In the genomic region with DNA sequence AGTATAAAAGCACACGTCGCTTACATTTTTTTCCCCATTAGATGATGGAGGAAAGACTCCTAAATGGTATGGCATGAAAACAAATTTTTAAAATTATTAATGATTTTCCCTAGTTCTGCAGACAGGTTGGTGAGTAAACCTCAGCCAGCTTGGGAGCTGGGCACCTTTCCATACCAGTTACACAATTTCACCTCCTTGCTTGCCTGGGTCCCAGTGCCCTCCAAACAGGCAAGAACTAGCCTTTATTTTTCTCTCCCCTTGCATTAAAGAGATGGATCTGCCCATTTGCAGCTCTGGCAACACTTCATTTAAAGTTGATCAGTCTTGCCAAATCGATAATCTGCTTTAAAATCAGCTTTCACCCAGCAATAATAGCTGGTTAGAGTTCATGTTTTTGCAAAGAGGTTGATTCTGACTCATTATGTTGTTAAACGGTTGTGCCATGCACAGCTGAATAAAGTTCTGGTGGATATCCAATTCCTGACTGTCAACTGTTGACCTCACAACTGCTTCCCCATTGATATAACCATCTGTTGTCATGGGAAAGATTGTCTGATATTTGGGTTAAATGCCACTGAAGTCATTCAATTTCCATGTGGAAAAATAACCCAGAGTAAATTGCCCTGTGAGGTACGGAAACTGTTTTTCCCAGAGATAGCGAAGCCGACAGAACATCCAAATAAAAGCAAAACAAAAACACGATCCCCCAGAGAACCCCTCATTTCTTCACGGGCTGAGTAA, we compare ENCODE assay signal across 8 cellular contexts. TPM values are rescaled to one million over a fixed set of nuclear protein-coding genes. Genes with fewer than 3 reads are reported as not detected.
DNase-seq lines count a peak whose midpoint lies in the region; TF ChIP-seq lines count a peak whose summit lies in the region.

No MANE protein-coding gene starts in this region.

- no peak overlapping the region for H3K27ac ChIP-seq in KMS-11
- H3K27ac ChIP-seq in adrenal gland = peak overlapping the region in 4 of 5 donors; percentile 24 to 94 (median 76)
- H3K27ac ChIP-seq in hepatocyte = peak overlapping the region; percentile 8

- TF ChIP-seq CTCF in KMS-11 (conservative IDR thresholded peaks at IDR 0.05; ENCODE audit: low read depth, low read length) = no peak
- TF ChIP-seq CTCF in adrenal gland (IDR thresholded peaks at IDR 0.05) = no peak
- TF ChIP-seq CTCF in hepatocyte (IDR thresholded peaks at IDR 0.05; ENCODE audit: poor library complexity) = no peak

- H3K9me3 ChIP-seq in adrenal gland (replicated peaks in 1 of 3) (no peaks in the 10 kb centered on the region), hepatocyte (ENCODE audit: low read depth) (no peaks in the 10 kb centered on the region)

- no peaks in the 10 kb centered on the region for H4K20me1 ChIP-seq in KMS-11 (ENCODE audit: insufficient read depth)
- H4K20me1 ChIP-seq in hepatocyte (ENCODE audit: insufficient read depth, poor library complexity, severe bottlenecking) = no peaks in the 10 kb centered on the region

- H3K4me2 ChIP-seq in KMS-11 = peak overlapping the region; percentile 38; the same call in 1 of the 2 replicates
- peak overlapping the region; percentile 98 for H3K4me2 ChIP-seq in hepatocyte

- WGBS in adrenal gland, 4 donors = 12 to 18% (median 14%) methylated on average over 9 of the region's 9 CpGs
- 29% methylated on average over 9 of the region's 9 CpGs for WGBS in hepatocyte (ENCODE audit: low lambda C conversion rate, missing lambda C conversion rate)

- DNase-seq in DMS 273 (lab: John Stamatoyannopoulos, UW; ENCODE audit: unreplicated experiment) (peak; percentile 81), adrenal gland (peak; percentile 53 to 76 (median 74)), hepatocyte (ENCODE audit: low spot score) (peak; percentile 24), skeletal muscle cell (ENCODE audit: low read depth) (peak; percentile 76), GM19238 (ENCODE audit: insufficient read length, low spot score) (no peak), NCI-H1436 (lab: John Stamatoyannopoulos, UW) (no peak), activated gamma-delta T cell (lab: John Stamatoyannopoulos, UW) (no peak)

- no peaks in the 10 kb centered on the region for H3K27me3 ChIP-seq in KMS-11 (ENCODE audit: insufficient read depth, low read depth)
- H3K27me3 ChIP-seq in adrenal gland = no peaks in the 10 kb centered on the region
- H3K27me3 ChIP-seq in hepatocyte = no peaks in the 10 kb centered on the region

- H2AFZ ChIP-seq in KMS-11 (ENCODE audit: low read depth) = no peak overlapping the region
- no peak overlapping the region for H2AFZ ChIP-seq in hepatocyte

- H3K4me1 ChIP-seq in KMS-11 (ENCODE audit: low read depth, poor library complexity, severe bottlenecking) (peaks cover 21% of the 10 kb centered on the region), adrenal gland (replicated peaks in 1 of 2) (peaks cover 15 to 24% of the 10 kb centered on the region in 2 donors), hepatocyte (ENCODE audit: insufficient read depth) (peaks cover 8% of the 10 kb centered on the region)

- intact Hi-C loops in adrenal gland (cut with DNase I) = no loop called here

- H3K9me2 ChIP-seq in hepatocyte (replicated peaks; ENCODE audit: insufficient read depth) = no peaks in the 10 kb centered on the region

- no peak overlapping the region for H3K9ac ChIP-seq in KMS-11

- H3K4me3 ChIP-seq in KMS-11 (IDR thresholded peaks at IDR 0.05; ENCODE audit: insufficient read depth, low read depth, low read length) (no peak overlapping the region), adrenal gland (peak overlapping the region in 3 of 4 donors; percentile 16 to 84 (median 36)), hepatocyte (peak overlapping the region; percentile 23), skeletal muscle cell (ENCODE audit: low read depth, low read length) (peak overlapping the region; percentile 55)

- TF ChIP-seq POLR2A in adrenal gland (IDR thresholded peaks at IDR 0.05) = peak in 1 of 2 donors; percentile 18

- no peaks in the 10 kb centered on the region for H3K79me2 ChIP-seq in KMS-11 (ENCODE audit: insufficient read depth, low read depth)
- H3K79me2 ChIP-seq in hepatocyte = no peaks in the 10 kb centered on the region

- H3K36me3 ChIP-seq in KMS-11 (ENCODE audit: insufficient read depth) (no peaks in the 10 kb centered on the region), adrenal gland (replicated peaks in 1 of 2) (no peaks in the 10 kb centered on the region), hepatocyte (replicated peaks; ENCODE audit: insufficient read depth, low read depth) (no peaks in the 10 kb centered on the region)

RNA-seq across cellular contexts. Expression of a gene that starts 1.3 kb away (rescaled TPM):
- total RNA-seq in adrenal gland (10 to 100 TPM in 5 of 8 donors, 1 to 10 TPM in 3; 3.7 to 19.4 (median 11.0) TPM), hepatocyte (14.9 and 16.1 TPM in 2 replicates)
- polyA plus RNA-seq in adrenal gland (1 to 10 TPM; 6.2 to 9.7 (median 9.1) TPM), hepatocyte (12.1 and 18.9 TPM in 2 replicates)

RNA-seq across cellular contexts. Expression of a gene that starts 40.5 kb away (rescaled TPM):
- total RNA-seq in adrenal gland (10 to 100 TPM; 12.2 to 31.7 (median 22.8) TPM), hepatocyte (62.6 and 72.1 TPM in 2 replicates)
- polyA plus RNA-seq in adrenal gland (10 to 100 TPM in 1 of 3 donors, 1 to 10 TPM in 2; 5.1 to 38.7 (median 8.5) TPM), hepatocyte (99.5 and 109 TPM in 2 replicates)

Comparison
In these comparisons a context has a peak if more than half of its experiments do, and no peak if none do; other contexts are left out.
1. DNase-seq: peak in DMS 273 (single experiment), adrenal gland (7 of 7), hepatocyte (single experiment) and skeletal muscle cell (single experiment); none in GM19238 (single experiment), NCI-H1436 (single experiment) and activated gamma-delta T cell (single experiment).